ENCODE assay signal across 13 cellular contexts in genomic region chr3:197956626-197956988, GRCh38. TPM values are rescaled to one million over a fixed set of nuclear protein-coding genes. Genes with fewer than 3 reads are reported as not detected.
DNase-seq lines count a peak whose midpoint lies in the region; ATAC-seq and TF ChIP-seq lines count a peak whose summit lies in the region.
"Had no signal": no experiment of that assay in that cellular context is flagged by ENCODE, and none has a peak within 500 bp of the region (broad histone marks: within the 10 kb centered on the region; RNA-seq: fewer than 3 reads in every experiment).

No MANE protein-coding gene starts in this region.

- no peak overlapping the region for H3K4me3 ChIP-seq in osteoblast (ENCODE audit: insufficient read depth, low read length)
- H3K4me3 ChIP-seq: left ventricle myocardium inferior had no signal

- peak overlapping the region; percentile 42 for H3K27ac Mint-ChIP-seq in activated CD4-positive, alpha-beta T cell treated with anti-CD3 and anti-CD28 coated beads, Interleukin-2, amount 10 ng/mL, durations not matched to agents 24 days and 14 days
- peak overlapping the region; percentile 92 for H3K27ac Mint-ChIP-seq in dendritic cell treated with granulocyte-macrophage colony-stimulating factor and Interleukin-4, amounts not matched to agents 40 ng/mL and 50 ng/mL, for 4 days

- H3K4me1 ChIP-seq in osteoblast (ENCODE audit: insufficient read depth, low read length): peaks cover 67% of the 10 kb centered on the region

- H3K36me3 Mint-ChIP-seq in activated CD4-positive, alpha-beta T cell treated with anti-CD3 and anti-CD28 coated beads, Interleukin-2, amount 10 ng/mL, durations not matched to agents 24 days and 14 days (ENCODE audit: low read depth): peaks cover 61% of the 10 kb centered on the region
- peaks cover 77% of the 10 kb centered on the region for H3K36me3 Mint-ChIP-seq in dendritic cell treated with granulocyte-macrophage colony-stimulating factor and Interleukin-4, amounts not matched to agents 40 ng/mL and 50 ng/mL, for 4 days (ENCODE audit: low read depth)

- TF ChIP-seq CTCF in osteoblast (IDR thresholded peaks at IDR 0.05; ENCODE audit: extremely low read depth, low read depth, low read length): no peak

- H4K20me1 ChIP-seq in osteoblast (ENCODE audit: insufficient read depth, low read length): peaks cover 42% of the 10 kb centered on the region

- H2AFZ ChIP-seq in osteoblast (ENCODE audit: low read length): no peak overlapping the region

- intact Hi-C loops in activated CD4-positive, alpha-beta T cell treated with anti-CD3 and anti-CD28 coated beads, Interleukin-2, amount 10 ng/mL, durations not matched to agents 24 days and 14 days (cut with micrococcal nuclease): loop anchor here (5.0 to 10.0 kb wide), 2 partner anchors 204 to 222 kb away; partner anchors contain the start of gene RUBCN
- intact Hi-C loops in dendritic cell treated with granulocyte-macrophage colony-stimulating factor and Interleukin-4, amounts not matched to agents 40 ng/mL and 50 ng/mL, for 4 days (cut with micrococcal nuclease): no loop called here

- peak overlapping the region; percentile 19 for H3K4me2 ChIP-seq in osteoblast (ENCODE audit: insufficient read depth, low read length)

- peaks cover 52% of the 10 kb centered on the region for H3K36me3 ChIP-seq in osteoblast (ENCODE audit: insufficient read depth, low read length)

- H3K27me3 ChIP-seq in osteoblast (ENCODE audit: insufficient read depth, low read length): no peaks in the 10 kb centered on the region
- H3K27me3 ChIP-seq: heart right ventricle had no signal

- H3K79me2 ChIP-seq in osteoblast (ENCODE audit: insufficient read depth, low read length): peaks cover 42% of the 10 kb centered on the region

- H3K27me3 Mint-ChIP-seq in activated CD4-positive, alpha-beta T cell treated with anti-CD3 and anti-CD28 coated beads, Interleukin-2, amount 10 ng/mL, durations not matched to agents 24 days and 14 days: no peaks in the 10 kb centered on the region
- no peaks in the 10 kb centered on the region for H3K27me3 Mint-ChIP-seq in dendritic cell treated with granulocyte-macrophage colony-stimulating factor and Interleukin-4, amounts not matched to agents 40 ng/mL and 50 ng/mL, for 4 days

- H3K9me3 ChIP-seq in osteoblast (ENCODE audit: low read depth, low read length): no peaks in the 10 kb centered on the region
- H3K9me3 ChIP-seq: heart right ventricle, left ventricle myocardium inferior had no signal

- no peak for ATAC-seq in GM18519 (IDR thresholded peaks at IDR 0.05; ENCODE audit: low FRiP score, unreplicated experiment)
- no peak for ATAC-seq in GM21529 (IDR thresholded peaks at IDR 0.05; ENCODE audit: unreplicated experiment)
- ATAC-seq: heart right ventricle had no signal

- no peak for DNase-seq in activated CD4-positive, alpha-beta T cell treated with anti-CD3 and anti-CD28 coated beads, Interleukin-2, amount 10 ng/mL, durations not matched to agents 24 days and 14 days
- DNase-seq in activated CD4-positive, alpha-beta T cell treated with anti-CD3 and anti-CD28 coated beads, Interleukin-2, amount 50 U/mL, for 48 hours: no peak
- DNase-seq in NAMALWA (ENCODE audit: low spot score): peak; percentile 38
- DNase-seq in osteoblast (ENCODE audit: insufficient read length, low spot score, missing footprints): no peak
- no peak for DNase-seq in iPS-NIHi7 (ENCODE audit: extremely low spot score)
- DNase-seq: heart right ventricle, left ventricle myocardium inferior, NCI-H146, NCI-H526, SHP77 had no signal

- no peaks in the 10 kb centered on the region for H3K9me3 Mint-ChIP-seq in activated CD4-positive, alpha-beta T cell treated with anti-CD3 and anti-CD28 coated beads, Interleukin-2, amount 10 ng/mL, durations not matched to agents 24 days and 14 days
- no peaks in the 10 kb centered on the region for H3K9me3 Mint-ChIP-seq in dendritic cell treated with granulocyte-macrophage colony-stimulating factor and Interleukin-4, amounts not matched to agents 40 ng/mL and 50 ng/mL, for 4 days

- no peak overlapping the region for H3K4me3 Mint-ChIP-seq in activated CD4-positive, alpha-beta T cell treated with anti-CD3 and anti-CD28 coated beads, Interleukin-2, amount 10 ng/mL, durations not matched to agents 24 days and 14 days
- no peak overlapping the region for H3K4me3 Mint-ChIP-seq in dendritic cell treated with granulocyte-macrophage colony-stimulating factor and Interleukin-4, amounts not matched to agents 40 ng/mL and 50 ng/mL, for 4 days

- peaks cover 51% of the 10 kb centered on the region for H3K4me1 Mint-ChIP-seq in activated CD4-positive, alpha-beta T cell treated with anti-CD3 and anti-CD28 coated beads, Interleukin-2, amount 10 ng/mL, durations not matched to agents 24 days and 14 days
- peaks cover 77% of the 10 kb centered on the region for H3K4me1 Mint-ChIP-seq in dendritic cell treated with granulocyte-macrophage colony-stimulating factor and Interleukin-4, amounts not matched to agents 40 ng/mL and 50 ng/mL, for 4 days (ENCODE audit: low read depth)

- H3K27ac ChIP-seq in osteoblast (ENCODE audit: low read depth, low read length): peak overlapping the region; percentile 91

RNA-seq across cellular contexts. Expression of gene LMLN, which starts 3.4 kb away (rescaled TPM):
- total RNA-seq in activated CD4-positive, alpha-beta T cell treated with anti-CD3 and anti-CD28 coated beads, Interleukin-2, amount 10 ng/mL, durations not matched to agents 24 days and 14 days: 5.5 and 5.9 TPM in 2 replicates
- total RNA-seq in osteoblast: 13.0 and 16.3 TPM in 2 replicates

RNA-seq across cellular contexts. Expression of gene RPL35A, which starts 6.6 kb away (rescaled TPM):
- 1,350 and 1,372 TPM in 2 replicates for total RNA-seq in activated CD4-positive, alpha-beta T cell treated with anti-CD3 and anti-CD28 coated beads, Interleukin-2, amount 10 ng/mL, durations not matched to agents 24 days and 14 days
- 373 and 450 TPM in 2 replicates for total RNA-seq in osteoblast
